In the genomic region with DNA sequence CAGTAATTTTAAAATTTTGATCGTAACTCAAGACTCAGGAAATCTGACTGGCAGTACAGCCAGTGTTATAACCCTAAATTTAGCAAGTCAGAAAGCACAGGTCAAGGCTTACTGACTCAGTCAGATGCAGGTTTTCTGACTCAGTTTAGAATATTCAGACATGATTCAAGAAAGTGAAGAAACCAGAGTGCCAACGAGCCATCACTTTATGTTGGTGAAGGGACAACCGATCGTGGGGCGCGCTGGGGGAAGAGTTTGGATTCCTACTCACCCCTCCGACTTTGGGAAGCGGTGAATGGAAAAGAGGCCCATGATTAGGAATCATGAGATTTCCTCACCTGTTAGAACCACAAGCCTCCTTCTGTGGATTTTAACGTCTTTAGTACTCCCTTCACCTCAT, we compare ENCODE assay signal across 8 cellular contexts. TPM values are rescaled to one million over a fixed set of nuclear protein-coding genes. Genes with fewer than 3 reads are reported as not detected.
A peak's percentile ranks its signal among the peaks of the same experiment; 100 is the strongest.
DNase-seq lines count a peak whose midpoint lies in the region; ATAC-seq and TF ChIP-seq lines count a peak whose summit lies in the region.

No MANE protein-coding gene starts in this region.

- peak overlapping the region; percentile 59 for H3K4me3 ChIP-seq in astrocyte of the cerebellum (ENCODE audit: low read depth, low read length)
- peak overlapping the region; percentile 58 to 89 (median 73) for H3K4me3 ChIP-seq in upper lobe of left lung

- no peaks in the 10 kb centered on the region for H3K36me3 ChIP-seq in upper lobe of left lung

- in situ Hi-C loops in astrocyte of the cerebellum (cut with HindIII; ENCODE audit: low sequenced_read_pairs): no loop called here

- no peak for TF ChIP-seq CTCF in astrocyte of the cerebellum (IDR thresholded peaks at IDR 0.05; ENCODE audit: low read depth, low read length, missing control alignments)
- TF ChIP-seq CTCF in upper lobe of left lung (IDR thresholded peaks at IDR 0.05): no peak

- H3K27me3 ChIP-seq in upper lobe of left lung: no peaks in the 10 kb centered on the region

- no peaks in the 10 kb centered on the region for H3K9me3 Mint-ChIP-seq in memory B cell

- peak; percentile 30 for DNase-seq in activated naive CD4-positive, alpha-beta T cell treated with Interleukin-2 at 50 U/mL for 16 hours
- no peak for DNase-seq in activated naive CD4-positive, alpha-beta T cell (lab: John Stamatoyannopoulos, UW)
- no peak for DNase-seq in astrocyte of the cerebellum (ENCODE audit: low read depth)
- no peak for DNase-seq in memory B cell (ENCODE audit: low spot score in 2 of 2)
- no peak for DNase-seq in upper lobe of left lung
- DNase-seq in SHP77 (lab: John Stamatoyannopoulos, UW): no peak
- no peak for DNase-seq in NCI-H345 treated with DMSO at 0.1 percent for 48 hours (lab: John Stamatoyannopoulos, UW; ENCODE audit: unreplicated experiment)
- DNase-seq in NCI-H1930 (lab: John Stamatoyannopoulos, UW): no peak

- peak overlapping the region; percentile 93 to 96 (median 94) for H3K27ac ChIP-seq in upper lobe of left lung

- WGBS in upper lobe of left lung, 2 donors: 37 to 47% methylated on average over 9 of the region's 9 CpGs

- H3K4me1 ChIP-seq in upper lobe of left lung: peaks cover 28 to 50% (median 34%) of the 10 kb centered on the region in 4 donors

- peaks cover 5% of the 10 kb centered on the region for H3K36me3 Mint-ChIP-seq in memory B cell

- H3K4me3 Mint-ChIP-seq in memory B cell: peak overlapping the region; percentile 95

- no peaks in the 10 kb centered on the region for H3K9me3 ChIP-seq in upper lobe of left lung

- no peak for TF ChIP-seq POLR2A in upper lobe of left lung (IDR thresholded peaks at IDR 0.05)

- peaks cover 33% of the 10 kb centered on the region for H3K4me1 Mint-ChIP-seq in memory B cell

- H3K27ac Mint-ChIP-seq in memory B cell: peak overlapping the region; percentile 95

- no peaks in the 10 kb centered on the region for H3K27me3 Mint-ChIP-seq in memory B cell

- ATAC-seq in memory B cell (ENCODE audit: low read depth) (no peak), upper lobe of left lung (ENCODE audit: low FRiP score in 2 of 2) (no peak)

- no peak for TF ChIP-seq EP300 in upper lobe of left lung (IDR thresholded peaks at IDR 0.05)

RNA-seq across cellular contexts. Expression of a gene that starts 1.0 kb away (rescaled TPM):
- total RNA-seq in upper lobe of left lung: 100 to 1,000 TPM; 104 to 202 (median 158) TPM

RNA-seq across cellular contexts. Expression of a gene that starts 54.8 kb away (rescaled TPM):
- 10 to 100 TPM; 15.9 to 49.1 (median 30.4) TPM for total RNA-seq in upper lobe of left lung
